In the genomic region with DNA sequence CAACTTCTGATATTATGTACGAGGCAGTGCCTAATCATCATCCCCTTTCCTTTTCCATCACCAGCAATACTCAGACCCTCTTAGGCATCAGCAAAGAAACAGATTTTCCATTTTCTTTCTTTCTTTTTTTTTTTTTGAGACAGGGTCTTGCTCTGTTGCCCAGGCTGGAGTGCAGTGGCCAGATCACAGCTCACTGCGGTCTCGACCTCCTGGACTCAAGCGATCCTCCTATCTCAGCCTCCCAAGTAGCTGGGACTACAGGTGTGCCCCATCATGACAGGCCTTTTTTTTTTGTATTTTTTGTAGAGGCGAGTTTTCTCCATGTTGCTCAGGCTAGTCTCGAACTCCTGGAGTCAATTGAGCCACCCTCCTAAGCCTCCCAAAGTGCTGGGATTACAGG, we compare ENCODE assay signal across 26 cellular contexts.
"Had no signal": no experiment of that assay in that cellular context is flagged by ENCODE, and none has a peak within 500 bp of the region (broad histone marks: within the 10 kb centered on the region; RNA-seq: fewer than 3 reads in every experiment).

No MANE protein-coding gene starts in this region.

- H3K4me3 ChIP-seq: coronary artery, esophagus squamous epithelium, gastrocnemius medialis, heart right ventricle, left lung, lower lobe of right lung, mucosa of descending colon had no signal

- H3K27me3 ChIP-seq: esophagus squamous epithelium, gastrocnemius medialis, heart right ventricle, left lung had no signal

- DNase-seq: effector CD8-positive, alpha-beta T cell; effector memory CD8-positive, alpha-beta T cell; endodermal cell; erythroblast; esophagus squamous epithelium; foreskin fibroblast; foreskin melanocyte; gastrocnemius medialis; glutamatergic neuron; head of caudate nucleus; heart right ventricle; hippocampal formation; left cardiac atrium; left lung; left ventricle myocardium superior; lower lobe of right lung; mesenchymal stem cell; mucosa of descending colon; naive B cell had no signal

- H3K36me3 Mint-ChIP-seq: mesothelial cell of epicardium, naive B cell had no signal

- H3K9me3 ChIP-seq: esophagus squamous epithelium, gastrocnemius medialis, heart right ventricle, left lung, lower lobe of right lung, mucosa of descending colon had no signal

- H3K4me1 ChIP-seq: gastrocnemius medialis, lower lobe of right lung had no signal

- FAIRE-seq: islet of Langerhans, keratinocyte had no signal

- H3K4me3 Mint-ChIP-seq: dendritic cell treated with granulocyte-macrophage colony-stimulating factor and Interleukin-4, amounts not matched to agents 40 ng/mL and 50 ng/mL, for 4 days; effector memory CD8-positive, alpha-beta T cell; endodermal cell; mesothelial cell of epicardium; naive B cell had no signal

- H3K4me1 Mint-ChIP-seq: endodermal cell had no signal

- H3K9me3 Mint-ChIP-seq: dendritic cell treated with granulocyte-macrophage colony-stimulating factor and Interleukin-4, amounts not matched to agents 40 ng/mL and 50 ng/mL, for 4 days; effector memory CD8-positive, alpha-beta T cell; endodermal cell; mesothelial cell of epicardium; naive B cell had no signal

- H3K36me3 ChIP-seq: esophagus squamous epithelium, gastrocnemius medialis, heart right ventricle, left lung, lower lobe of right lung had no signal

- ATAC-seq: effector memory CD8-positive, alpha-beta T cell; esophagus mucosa; gastrocnemius medialis; heart right ventricle; left cardiac atrium; left lung; left ventricle myocardium superior; lower lobe of right lung; mucosa of descending colon had no signal

- H3K27ac ChIP-seq: coronary artery, epithelial cell of prostate, esophagus squamous epithelium, gastrocnemius medialis, heart right ventricle, left lung, lower lobe of right lung had no signal

- H3K27ac Mint-ChIP-seq: dendritic cell treated with granulocyte-macrophage colony-stimulating factor and Interleukin-4, amounts not matched to agents 40 ng/mL and 50 ng/mL, for 4 days; effector memory CD8-positive, alpha-beta T cell; endodermal cell; mesothelial cell of epicardium; naive B cell had no signal
